ENCODE assay signal across 21 cellular contexts in genomic region chr18:25592804-25593360, GRCh38.
"Had no signal": no experiment of that assay in that cellular context is flagged by ENCODE, and none has a peak within 500 bp of the region (broad histone marks: within the 10 kb centered on the region; RNA-seq: fewer than 3 reads in every experiment).

No MANE protein-coding gene starts in this region.

- DNase-seq: activated naive CD4-positive, alpha-beta T cell; activated T-cell treated with anti-CD3 and anti-CD28 coated beads, Interleukin-2, amount 50 U/mL, for 1 hour; dorsolateral prefrontal cortex; head of caudate nucleus; left ventricle myocardium superior; midbrain; natural killer cell; stimulated activated CD4-positive, alpha-beta T cell treated with anti-CD3 and anti-CD28 coated beads, Interleukin-4, amount 100 ng/mL, for 24 hours; stimulated activated naive CD4-positive, alpha-beta T cell treated with Interleukin-2 at 50 U/mL for 16 hours; T-helper 9 cell; upper lobe of left lung had no signal

- H3K4me1 ChIP-seq: breast epithelium, gastroesophageal sphincter, prostate gland, right atrium auricular region, upper lobe of left lung had no signal

- H3K27ac ChIP-seq: breast epithelium, dorsolateral prefrontal cortex, epithelial cell of prostate, gastroesophageal sphincter, prostate gland, right atrium auricular region, thoracic aorta, upper lobe of left lung had no signal

- ATAC-seq: activated T-helper 17 cell treated with anti-CD3 and anti-CD28 coated beads, Interleukin-2, amount 50 U/mL, for 72 hours; gastroesophageal sphincter; left ventricle myocardium superior; natural killer cell had no signal

- H3K9me3 ChIP-seq: prostate gland, thoracic aorta had no signal

- H3K4me3 ChIP-seq: breast epithelium, dorsolateral prefrontal cortex, gastroesophageal sphincter, prostate gland, right atrium auricular region, thoracic aorta, upper lobe of left lung had no signal

- FAIRE-seq: astrocyte, colon, islet of Langerhans had no signal

- H3K27me3 ChIP-seq: breast epithelium, gastroesophageal sphincter, right atrium auricular region, upper lobe of left lung had no signal

- H3K36me3 ChIP-seq: breast epithelium, gastroesophageal sphincter, prostate gland, right atrium auricular region, thoracic aorta, upper lobe of left lung had no signal
